Comparison of ENCODE assay signal across 26 cellular contexts in genomic region chr4:111695677-111696076, GRCh38.
"Had no signal": no experiment of that assay in that cellular context is flagged by ENCODE, and none has a peak within 500 bp of the region (broad histone marks: within the 10 kb centered on the region; RNA-seq: fewer than 3 reads in every experiment).

No MANE protein-coding gene starts in this region.

- DNase-seq: colonic mucosa; cortex of kidney; effector CD8-positive, alpha-beta T cell; effector memory CD8-positive, alpha-beta T cell; endodermal cell; erythroblast; esophagus squamous epithelium; foreskin fibroblast; foreskin melanocyte; gastrocnemius medialis; glutamatergic neuron; head of caudate nucleus; heart right ventricle; hippocampal formation; left cardiac atrium; left lung; left ventricle myocardium superior; lower lobe of right lung; mesenchymal stem cell; mucosa of descending colon; naive B cell had no signal

- H3K27me3 ChIP-seq: colonic mucosa, esophagus squamous epithelium, gastrocnemius medialis, left lung had no signal

- H3K27ac ChIP-seq: colonic mucosa, epithelial cell of prostate, esophagus squamous epithelium, gastrocnemius medialis, heart right ventricle, left lung, lower lobe of right lung had no signal

- FAIRE-seq: endometrium, islet of Langerhans, keratinocyte had no signal

- H3K4me1 ChIP-seq: colonic mucosa, esophagus squamous epithelium, gastrocnemius medialis, heart right ventricle, left lung, lower lobe of right lung had no signal

- H3K9me3 ChIP-seq: colonic mucosa, esophagus squamous epithelium, gastrocnemius medialis, heart right ventricle, left lung, lower lobe of right lung, mucosa of descending colon had no signal

- ATAC-seq: effector memory CD8-positive, alpha-beta T cell; esophagus mucosa; gastrocnemius medialis; heart right ventricle; left cardiac atrium; left lung; left ventricle myocardium superior; lower lobe of right lung; mucosa of descending colon had no signal

- H3K36me3 ChIP-seq: colonic mucosa, esophagus squamous epithelium, gastrocnemius medialis, heart right ventricle, left lung, lower lobe of right lung had no signal

- H3K4me3 ChIP-seq: colonic mucosa, esophagus squamous epithelium, gastrocnemius medialis, heart right ventricle, left lung, lower lobe of right lung, mucosa of descending colon had no signal
